Comparison of ENCODE assay signal across 8 cellular contexts in genomic region chrX:43720961-43721360, GRCh38.
"Had no signal": no experiment of that assay in that cellular context is flagged by ENCODE, and none has a peak within 500 bp of the region (broad histone marks: within the 10 kb centered on the region; RNA-seq: fewer than 3 reads in every experiment).

No MANE protein-coding gene starts in this region.

- DNase-seq: GDM1, GF-D8 had no signal

- ATAC-seq: GM12878 had no signal

- H3K4me3 ChIP-seq: GM12878 had no signal

- FAIRE-seq: G401.6, GM12878, GM12891, GM12892, GM18507, GM19239 had no signal
